In genomic region chr1:38989979-38990378, GRCh38 we compare ENCODE assay signal across 9 cellular contexts. TPM values are rescaled to one million over a fixed set of nuclear protein-coding genes. Genes with fewer than 3 reads are reported as not detected.
DNase-seq lines count a peak whose midpoint lies in the region; ATAC-seq and TF ChIP-seq lines count a peak whose summit lies in the region.
"Had no signal": no experiment of that assay in that cellular context is flagged by ENCODE, and none has a peak within 500 bp of the region (broad histone marks: within the 10 kb centered on the region; RNA-seq: fewer than 3 reads in every experiment).

No MANE protein-coding gene starts in this region.

- H3K14ac ChIP-seq in mesenchymal stem cell (ENCODE audit: low read length in 2 of 2), result no peak overlapping the region

- H3K4me3 Mint-ChIP-seq in activated naive CD8-positive, alpha-beta T cell treated with anti-CD3 and anti-CD28 coated beads, Interleukin-2, amount 50 U/mL, for 24 hours, result peak overlapping the region; percentile 75

- H4K8ac ChIP-seq in mesenchymal stem cell (ENCODE audit: low read length), result no peak overlapping the region

- no peak overlapping the region for H3K4ac ChIP-seq in mesenchymal stem cell (ENCODE audit: low read depth in 1 of 2, low read length in 2 of 2)

- H2AFZ ChIP-seq in mesenchymal stem cell (ENCODE audit: low read depth, low read length), result no peak overlapping the region

- H2AK5ac ChIP-seq in mesenchymal stem cell (ENCODE audit: low read length, severe bottlenecking), result no peak overlapping the region

- peak overlapping the region; percentile 57 for H2BK5ac ChIP-seq in mesenchymal stem cell (ENCODE audit: low read depth, low read length, poor library complexity, severe bottlenecking)

- H2BK15ac ChIP-seq in mesenchymal stem cell (ENCODE audit: low read depth, poor library complexity, severe bottlenecking), result no peak overlapping the region

- no peaks in the 10 kb centered on the region for H3K9me3 Mint-ChIP-seq in activated naive CD8-positive, alpha-beta T cell treated with anti-CD3 and anti-CD28 coated beads, Interleukin-2, amount 50 U/mL, for 24 hours

- no peak overlapping the region for H3K23ac ChIP-seq in mesenchymal stem cell (ENCODE audit: low read length in 2 of 2)

- in situ Hi-C loops in transverse colon (cut with MboI; ENCODE audit: low pct_ligation_motif_present in 1 of 4, low pct_unique_long_range_greater_than_20kb in 1 of 4, low sequenced_read_pairs in 3 of 4), result no loop called here

- H2BK120ac ChIP-seq in mesenchymal stem cell (ENCODE audit: low read depth, low read length), result no peak overlapping the region

- H3K79me1 ChIP-seq in mesenchymal stem cell (replicated peaks; ENCODE audit: low read length, poor library complexity, severe bottlenecking), result peaks cover 3% of the 10 kb centered on the region

- H3K9ac ChIP-seq in mesenchymal stem cell (ENCODE audit: low read length), result peak overlapping the region; percentile 89

- H3K27me3 Mint-ChIP-seq in activated naive CD8-positive, alpha-beta T cell treated with anti-CD3 and anti-CD28 coated beads, Interleukin-2, amount 50 U/mL, for 24 hours, result no peaks in the 10 kb centered on the region

- no peak for TF ChIP-seq POLR2A in heart left ventricle (IDR thresholded peaks at IDR 0.05)
- no peak for TF ChIP-seq POLR2A in transverse colon (IDR thresholded peaks at IDR 0.05)

- peaks cover 21% of the 10 kb centered on the region for H3K36me3 Mint-ChIP-seq in activated naive CD8-positive, alpha-beta T cell treated with anti-CD3 and anti-CD28 coated beads, Interleukin-2, amount 50 U/mL, for 24 hours (ENCODE audit: low read depth)

- no peak for TF ChIP-seq CTCF in heart left ventricle (IDR thresholded peaks at IDR 0.05)
- TF ChIP-seq CTCF in transverse colon (IDR thresholded peaks at IDR 0.05), result no peak
- no peak for TF ChIP-seq CTCF in coronary artery (IDR thresholded peaks at IDR 0.05)

- H3K18ac ChIP-seq in mesenchymal stem cell (ENCODE audit: low read depth in 1 of 2, low read length in 2 of 2), result no peak overlapping the region

- H3K27ac Mint-ChIP-seq in activated naive CD8-positive, alpha-beta T cell treated with anti-CD3 and anti-CD28 coated beads, Interleukin-2, amount 50 U/mL, for 24 hours, result peak overlapping the region; percentile 69

- intact Hi-C loops in heart left ventricle (cut with DNase I), result loop anchor here in 9 of 10 donors (5.0 to 10.0 kb wide), 5 partner anchors 37 to 133 kb away; partner anchors contain the start of genes MYCBP (in 7 of the 9), NDUFS5 (in 4 of the 9) and RRAGC (in 2 of the 9)
- intact Hi-C loops in left cardiac atrium (cut with DNase I), result loop anchor here in 1 of 2 donors (10.0 kb wide), 1 partner anchor 135 kb away; the partner anchor contains the start of gene RRAGC
- intact Hi-C loops in transverse colon (cut with DNase I; ENCODE audit: low total_unique reads), result no loop called here

- H3K4me1 ChIP-seq in heart left ventricle (peaks cover 0 to 33% (median 20%) of the 10 kb centered on the region in 12 donors), mesenchymal stem cell (ENCODE audit: control insufficient read depth, insufficient read depth, low read depth, low read length) (peaks cover 9% of the 10 kb centered on the region), transverse colon (peaks cover 0 to 20% (median 16%) of the 10 kb centered on the region in 4 donors)

- H3K27me3 ChIP-seq in heart left ventricle, result no peaks in the 10 kb centered on the region
- H3K27me3 ChIP-seq in mesenchymal stem cell (ENCODE audit: control insufficient read depth in 1 of 2, insufficient read depth in 1 of 2, low read length in 2 of 2), result no peaks in the 10 kb centered on the region
- H3K27me3 ChIP-seq in transverse colon, result no peaks in the 10 kb centered on the region

- peak overlapping the region; percentile 74 for H3K4me2 ChIP-seq in mesenchymal stem cell (ENCODE audit: low read length, poor library complexity, severe bottlenecking)

- WGBS in heart left ventricle, 4 donors, result 34 to 77% (median 64%) methylated on average over 2 of the region's 2 CpGs
- 62% methylated on average over 2 of the region's 2 CpGs for WGBS in mesenchymal stem cell
- WGBS in transverse colon (ENCODE audit: low coverage in 1 of 2), 2 donors, result 50 to 71% methylated on average over 2 of the region's 2 CpGs

- no peaks in the 10 kb centered on the region for H3K9me3 ChIP-seq in heart left ventricle
- H3K9me3 ChIP-seq in mesenchymal stem cell (ENCODE audit: control insufficient read depth, low read length), result no peaks in the 10 kb centered on the region
- no peaks in the 10 kb centered on the region for H3K9me3 ChIP-seq in transverse colon

- H3K27ac ChIP-seq in heart left ventricle (peak overlapping the region in 11 of 12 donors; percentile 87 to 99 (median 95)), mesenchymal stem cell (ENCODE audit: low read length, poor library complexity, severe bottlenecking) (peak overlapping the region; percentile 8), transverse colon (peak overlapping the region; percentile 97 to 99 (median 98)), coronary artery (no peak overlapping the region)

- H3K4me3 ChIP-seq in heart left ventricle (no peak overlapping the region), mesenchymal stem cell (ENCODE audit: insufficient read depth in 1 of 2, low read depth in 1 of 2, low read length in 2 of 2) (peak overlapping the region in 1 of 2 experiments; percentile 79), transverse colon (no peak overlapping the region), coronary artery (no peak overlapping the region)

- H2BK12ac ChIP-seq in mesenchymal stem cell (ENCODE audit: low read length in 2 of 2), result no peak overlapping the region

- no peak for DNase-seq in heart left ventricle
- no peak for DNase-seq in left cardiac atrium
- no peak for DNase-seq in activated naive CD8-positive, alpha-beta T cell treated with anti-CD3 and anti-CD28 coated beads, Interleukin-2, amount 50 U/mL, for 24 hours
- no peak for DNase-seq in mesenchymal stem cell
- DNase-seq in transverse colon, result no peak
- DNase-seq in NCI-H446 treated with DMSO at 0.1 percent for 48 hours (lab: John Stamatoyannopoulos, UW), result no peak
- no peak for DNase-seq in coronary artery (ENCODE audit: low spot score)

- H4K91ac ChIP-seq in mesenchymal stem cell (ENCODE audit: low read length), result no peak overlapping the region

- H3K36me3 ChIP-seq in heart left ventricle, result peaks cover 0 to 19% (median 1%) of the 10 kb centered on the region in 9 donors
- H3K36me3 ChIP-seq in mesenchymal stem cell (ENCODE audit: control insufficient read depth in 1 of 2, insufficient read depth in 2 of 2, low read depth in 1 of 2, low read length in 2 of 2), result peaks cover 5 to 13% of the 10 kb centered on the region in 2 experiments
- no peaks in the 10 kb centered on the region for H3K36me3 ChIP-seq in transverse colon

- peaks cover 35% of the 10 kb centered on the region for H3K4me1 Mint-ChIP-seq in activated naive CD8-positive, alpha-beta T cell treated with anti-CD3 and anti-CD28 coated beads, Interleukin-2, amount 50 U/mL, for 24 hours

- no peak for TF ChIP-seq EP300 in transverse colon (IDR thresholded peaks at IDR 0.05; ENCODE audit: low read depth)

- ATAC-seq in heart left ventricle (no peak), left cardiac atrium (no peak), HG03159 (IDR thresholded peaks at IDR 0.05; ENCODE audit: unreplicated experiment) (no peak)
- ATAC-seq in activated naive CD8-positive, alpha-beta T cell treated with anti-CD3 and anti-CD28 coated beads, Interleukin-2, amount 50 U/mL, for 24 hours, result no peak

RNA-seq across cellular contexts. Expression of gene AKIRIN1, which starts 1.1 kb away (rescaled TPM):
- total RNA-seq in heart left ventricle, result 10 to 100 TPM; 42.5 to 68.1 (median 59.1) TPM
- 10 to 100 TPM; 15.8 to 49.0 TPM for polyA plus RNA-seq in heart left ventricle
- 10 to 100 TPM; 42.4 to 63.9 TPM for total RNA-seq in left cardiac atrium
- 66.1 TPM for polyA plus RNA-seq in mesenchymal stem cell (2013, experiment 1 of 2)
- 68.3 TPM for polyA plus RNA-seq in mesenchymal stem cell (2013, experiment 2 of 2)
- total RNA-seq in transverse colon, result 10 to 100 TPM; 38.5 to 70.7 (median 48.3) TPM

RNA-seq across cellular contexts. Expression of gene NDUFS5, which starts 36.2 kb away (rescaled TPM):
- total RNA-seq in heart left ventricle (1,000 to 10,000 TPM in 2 of 9 donors, 100 to 1,000 TPM in 7; 292 to 1,815 (median 503) TPM), left cardiac atrium (100 to 1,000 TPM; 572 to 591 TPM), transverse colon (100 to 1,000 TPM in 3 of 4 donors, 10 to 100 TPM in 1; 99.9 to 418 (median 312) TPM)
- polyA plus RNA-seq in heart left ventricle, result 1,000 to 10,000 TPM; 1,262 to 4,461 TPM
- polyA plus RNA-seq in mesenchymal stem cell (2013, experiment 1 of 2), result 630 TPM
- 643 TPM for polyA plus RNA-seq in mesenchymal stem cell (2013, experiment 2 of 2)

RNA-seq across cellular contexts. Expression of gene RHBDL2, which starts 48.3 kb away (rescaled TPM):
- total RNA-seq in heart left ventricle (1 to 10 TPM in 1 of 9 donors, under 1 TPM in 4, not detected in 4; 0.19 to 2.2 (median 0.21) TPM), left cardiac atrium (under 1 TPM in 1 of 2 donors, not detected in 1; 0.15 TPM), transverse colon (10 to 100 TPM in 3 of 4 donors, 1 to 10 TPM in 1; 3.7 to 22.5 (median 17.6) TPM)
- polyA plus RNA-seq in heart left ventricle, result under 1 TPM; 0.11 to 0.12 TPM
- polyA plus RNA-seq in mesenchymal stem cell (2013, experiment 1 of 2), result not detected
- not detected for polyA plus RNA-seq in mesenchymal stem cell (2013, experiment 2 of 2)
- total RNA-seq: SK-MEL-5 had no signal

Comparison
In these comparisons a context has a peak if more than half of its experiments do, and no peak if none do; other contexts are left out.
1. H3K27ac ChIP-seq: peak in heart left ventricle (11 of 12), mesenchymal stem cell (single experiment) and transverse colon (4 of 4); none in coronary artery (0 of 2).